ENCODE assay signal across 10 cellular contexts in genomic region chr10:79862803-79863202, GRCh38. TPM values are rescaled to one million over a fixed set of nuclear protein-coding genes. Genes with fewer than 3 reads are reported as not detected.
"Had no signal": no experiment of that assay in that cellular context is flagged by ENCODE, and none has a peak within 500 bp of the region (broad histone marks: within the 10 kb centered on the region; RNA-seq: fewer than 3 reads in every experiment).

No MANE protein-coding gene starts in this region.

RNA-seq across cellular contexts. Expression of gene NUTM2E, which starts 36.3 kb away (rescaled TPM):
- total RNA-seq: left lung, lower lobe of right lung, osteoblast, sigmoid colon, subcutaneous adipose tissue, suprapubic skin, thoracic aorta had no signal
- polyA plus RNA-seq: immature natural killer cell; mammary epithelial cell; naive thymus-derived CD8-positive, alpha-beta T cell had no signal
